In the genomic region with DNA sequence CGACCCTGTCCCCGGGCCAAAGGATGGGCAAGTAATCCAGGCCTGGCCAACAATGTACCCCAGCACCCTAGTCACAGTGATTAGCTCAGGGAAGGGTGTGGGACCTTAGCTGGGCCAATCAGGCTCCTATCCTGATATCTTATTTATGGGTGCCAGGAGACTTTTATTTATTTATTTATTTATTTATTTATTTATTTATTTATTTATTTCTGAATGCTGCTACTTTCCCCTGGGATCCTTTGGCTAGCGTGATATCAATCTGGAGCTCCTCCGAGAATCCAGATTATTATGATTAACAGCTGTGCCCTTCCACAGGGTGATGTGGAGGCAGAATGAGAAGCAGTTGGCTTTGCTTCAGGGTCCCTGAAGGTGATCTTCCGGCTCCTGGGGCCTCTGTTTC, we compare ENCODE assay signal across 28 cellular contexts. TPM values are rescaled to one million over a fixed set of nuclear protein-coding genes. Genes with fewer than 3 reads are reported as not detected.
A peak's percentile ranks its signal among the peaks of the same experiment; 100 is the strongest.
DNase-seq lines count a peak whose midpoint lies in the region; ATAC-seq, FAIRE-seq and TF ChIP-seq lines count a peak whose summit lies in the region.
"Had no signal": no experiment of that assay in that cellular context is flagged by ENCODE, and none has a peak within 500 bp of the region (broad histone marks: within the 10 kb centered on the region; RNA-seq: fewer than 3 reads in every experiment).

No MANE protein-coding gene starts in this region.

- H4K8ac ChIP-seq in mesenchymal stem cell (ENCODE audit: low read length) (no peak overlapping the region), trophoblast cell (ENCODE audit: low read depth, low read length) (no peak overlapping the region)

- H2AFZ ChIP-seq in astrocyte (ENCODE audit: low read depth, low read length) = no peak overlapping the region
- H2AFZ ChIP-seq in mesenchymal stem cell (ENCODE audit: low read depth, low read length) = no peak overlapping the region
- H2AFZ ChIP-seq in trophoblast cell (ENCODE audit: insufficient read depth, low read length, poor library complexity) = no peak overlapping the region

- H3K14ac ChIP-seq in mesenchymal stem cell (ENCODE audit: low read length in 2 of 2) (no peak overlapping the region), trophoblast cell (ENCODE audit: low read length) (no peak overlapping the region)

- no peak overlapping the region for H4K12ac ChIP-seq in trophoblast cell (ENCODE audit: low read depth, low read length)

- no peak for TF ChIP-seq RAD21 in A549 (conservative IDR thresholded peaks at IDR 0.05 in 1 of 2, IDR thresholded peaks at IDR 0.05 in 1 of 2)

- H3K36me3 Mint-ChIP-seq in astrocyte (ENCODE audit: low read depth, unreplicated experiment) = no peaks in the 10 kb centered on the region
- H3K36me3 Mint-ChIP-seq in stimulated activated memory B cell treated with anti-CD40 and anti-IgM and Interleukin-4, amounts not matched to agents 10 μg/mL and 1 μg/mL and 100 μg/mL, for 72 hours = no peaks in the 10 kb centered on the region
- H3K36me3 Mint-ChIP-seq: CD14-positive monocyte; CD4-positive, alpha-beta memory T cell; CD4-positive, CD25-positive, alpha-beta regulatory T cell; CD8-positive, alpha-beta memory T cell had no signal

- DNase-seq in A549 (ENCODE audit: low read depth in 1 of 2, low spot score in 1 of 2) (no peak), astrocyte (ENCODE audit: low read depth) (no peak), mesenchymal stem cell (no peak), trophoblast cell (no peak), heart left ventricle (no peak), DMS53 treated with DMSO at 0.1 percent for 48 hours (lab: John Stamatoyannopoulos, UW; ENCODE audit: unreplicated experiment) (no peak)
- no peak for DNase-seq in activated CD4-positive, alpha-beta T cell treated with anti-CD3 and anti-CD28 coated beads, Interleukin-2, amount 50 U/mL, for 4 hours
- DNase-seq: ACHN; BE2C; C1 segment of cervical spinal cord; CD4-positive, alpha-beta memory T cell; CD4-positive, CD25-positive, alpha-beta regulatory T cell; CD8-positive, alpha-beta memory T cell; COR-L47; DMS 273 treated with DMSO at 0.1 percent for 48 hours; DMS153; DMS53; DMS79 treated with DMSO at 0.1 percent for 48 hours; GF-D8 had no signal

- H3K4ac ChIP-seq in mesenchymal stem cell (ENCODE audit: low read depth in 1 of 2, low read length in 2 of 2) (no peak overlapping the region), trophoblast cell (ENCODE audit: low read depth, low read length) (no peak overlapping the region)

- H3K79me2 ChIP-seq in astrocyte (ENCODE audit: insufficient read depth, low read length) = no peaks in the 10 kb centered on the region
- no peaks in the 10 kb centered on the region for H3K79me2 ChIP-seq in trophoblast cell (ENCODE audit: control insufficient read depth, insufficient read depth, low read length, poor library complexity)

- no peak for ATAC-seq in A549
- ATAC-seq in stimulated activated memory B cell treated with anti-CD40 and anti-IgM and Interleukin-4, amounts not matched to agents 10 μg/mL and 1 μg/mL and 100 μg/mL, for 72 hours = no peak
- no peak for ATAC-seq in heart left ventricle
- ATAC-seq: GM12878 had no signal

- H3K4me1 Mint-ChIP-seq in astrocyte (ENCODE audit: low read depth, unreplicated experiment) = peaks cover 2% of the 10 kb centered on the region
- no peaks in the 10 kb centered on the region for H3K4me1 Mint-ChIP-seq in stimulated activated memory B cell treated with anti-CD40 and anti-IgM and Interleukin-4, amounts not matched to agents 10 μg/mL and 1 μg/mL and 100 μg/mL, for 72 hours
- H3K4me1 Mint-ChIP-seq: CD8-positive, alpha-beta memory T cell had no signal

- H3K27me3 Mint-ChIP-seq in astrocyte (ENCODE audit: low read depth, unreplicated experiment) = no peaks in the 10 kb centered on the region
- H3K27me3 Mint-ChIP-seq in stimulated activated memory B cell treated with anti-CD40 and anti-IgM and Interleukin-4, amounts not matched to agents 10 μg/mL and 1 μg/mL and 100 μg/mL, for 72 hours = no peaks in the 10 kb centered on the region
- H3K27me3 Mint-ChIP-seq: CD4-positive, alpha-beta memory T cell; CD8-positive, alpha-beta memory T cell had no signal

- WGBS in A549 (ENCODE audit: missing lambda C conversion rate) = 97% methylated on average over 5 of the region's 5 CpGs
- WGBS in mesenchymal stem cell = 97% methylated on average over 5 of the region's 5 CpGs
- WGBS in trophoblast cell (ENCODE audit: extremely low coverage, insufficient coverage, insufficient read length) = no CpG with 5 or more reads among the region's 5 CpGs
- 91 to 95% (median 94%) methylated on average over 5 of the region's 5 CpGs for WGBS in heart left ventricle, 4 donors

- 0 out of 3 replicates have a peak, but pooled peaks cover 3% of the 10 kb centered on the region for H3K9me3 ChIP-seq in A549
- H3K9me3 ChIP-seq in astrocyte (ENCODE audit: insufficient read depth, low read depth, low read length) = no peaks in the 10 kb centered on the region
- H3K9me3 ChIP-seq in mesenchymal stem cell (ENCODE audit: control insufficient read depth, low read length) = no peaks in the 10 kb centered on the region
- H3K9me3 ChIP-seq in trophoblast cell (ENCODE audit: insufficient read depth, low read depth, low read length) = no peaks in the 10 kb centered on the region
- H3K9me3 ChIP-seq in heart left ventricle = no peaks in the 10 kb centered on the region
- H3K9me3 ChIP-seq: BE2C, BLaER1 had no signal

- H3K23ac ChIP-seq in mesenchymal stem cell (ENCODE audit: low read length in 2 of 2) = no peak overlapping the region
- no peak overlapping the region for H3K23ac ChIP-seq in trophoblast cell (ENCODE audit: low read length)

- TF ChIP-seq CTCF in A549 (IDR thresholded peaks at IDR 0.05) (no peak), astrocyte (IDR thresholded peaks at IDR 0.05; ENCODE audit: insufficient read depth, low read depth, low read length) (no peak), heart left ventricle (IDR thresholded peaks at IDR 0.05) (no peak)

- H3K27ac ChIP-seq in A549 = no peak overlapping the region
- no peak overlapping the region for H3K27ac ChIP-seq in astrocyte (ENCODE audit: low read depth, low read length)
- H3K27ac ChIP-seq in mesenchymal stem cell (ENCODE audit: low read length, poor library complexity, severe bottlenecking) = no peak overlapping the region
- no peak overlapping the region for H3K27ac ChIP-seq in trophoblast cell (ENCODE audit: low read depth, low read length)
- no peak overlapping the region for H3K27ac ChIP-seq in heart left ventricle
- H3K27ac ChIP-seq: 22Rv1, BLaER1 had no signal

- H3K4me3 ChIP-seq in A549 (no peak overlapping the region), astrocyte (ENCODE audit: insufficient read depth, low read depth, low read length) (no peak overlapping the region), mesenchymal stem cell (ENCODE audit: insufficient read depth in 1 of 2, low read depth in 1 of 2, low read length in 2 of 2) (no peak overlapping the region), trophoblast cell (ENCODE audit: low read depth, low read length) (no peak overlapping the region), heart left ventricle (no peak overlapping the region)
- H3K4me3 ChIP-seq: BLaER1, GM12878 had no signal

- no peaks in the 10 kb centered on the region for H3K9me3 Mint-ChIP-seq in astrocyte (ENCODE audit: unreplicated experiment)
- H3K9me3 Mint-ChIP-seq in stimulated activated memory B cell treated with anti-CD40 and anti-IgM and Interleukin-4, amounts not matched to agents 10 μg/mL and 1 μg/mL and 100 μg/mL, for 72 hours = no peaks in the 10 kb centered on the region
- H3K9me3 Mint-ChIP-seq: CD14-positive monocyte; CD4-positive, alpha-beta memory T cell; CD8-positive, alpha-beta memory T cell had no signal

- CTCF ChIA-PET in A549 (lab: Yijun Ruan, JAX) = interaction anchor here (0.6 to 2.5 kb wide), 5 partner anchors 10 to 236 kb away, joined by 3 to 11 read pairs (median 5); no protein-coding TSS in a partner anchor

- H3K18ac ChIP-seq in mesenchymal stem cell (ENCODE audit: low read depth in 1 of 2, low read length in 2 of 2) (no peak overlapping the region), trophoblast cell (ENCODE audit: low read length) (no peak overlapping the region)

- H3K4me3 Mint-ChIP-seq in astrocyte (ENCODE audit: unreplicated experiment) = no peak overlapping the region
- H3K4me3 Mint-ChIP-seq in stimulated activated memory B cell treated with anti-CD40 and anti-IgM and Interleukin-4, amounts not matched to agents 10 μg/mL and 1 μg/mL and 100 μg/mL, for 72 hours = no peak overlapping the region
- H3K4me3 Mint-ChIP-seq: CD14-positive monocyte; CD4-positive, alpha-beta memory T cell; CD4-positive, CD25-positive, alpha-beta regulatory T cell; CD8-positive, alpha-beta memory T cell had no signal

- no peak overlapping the region for H2BK12ac ChIP-seq in mesenchymal stem cell (ENCODE audit: low read length in 2 of 2)
- H2BK12ac ChIP-seq in trophoblast cell (ENCODE audit: low read length) = peak overlapping the region; percentile 36

- no peaks in the 10 kb centered on the region for H4K20me1 ChIP-seq in astrocyte (ENCODE audit: insufficient read depth, low read length)
- H4K20me1 ChIP-seq: BLaER1 had no signal

- no peak for TF ChIP-seq EP300 in A549 (IDR thresholded peaks at IDR 0.05)

- H3K9ac ChIP-seq in astrocyte (ENCODE audit: low read length) (no peak overlapping the region), mesenchymal stem cell (ENCODE audit: low read length) (no peak overlapping the region), trophoblast cell (ENCODE audit: low read length) (no peak overlapping the region)
- H3K9ac ChIP-seq: BLaER1 had no signal

- intact Hi-C loops in heart left ventricle (cut with DNase I) = loop anchor here in 1 of 10 donors (5.0 kb wide), 1 partner anchor 60 kb away; no protein-coding TSS in a partner anchor

- H2BK5ac ChIP-seq in mesenchymal stem cell (ENCODE audit: low read depth, low read length, poor library complexity, severe bottlenecking) (no peak overlapping the region), trophoblast cell (ENCODE audit: low read depth, low read length, poor library complexity) (no peak overlapping the region)

- H2BK15ac ChIP-seq in mesenchymal stem cell (ENCODE audit: low read depth, poor library complexity, severe bottlenecking) = no peak overlapping the region

- H2AK5ac ChIP-seq in mesenchymal stem cell (ENCODE audit: low read length, severe bottlenecking) (peak overlapping the region; percentile 45), trophoblast cell (ENCODE audit: low read length) (no peak overlapping the region)

- H3K27me3 ChIP-seq in astrocyte (ENCODE audit: insufficient read depth, low read length) (no peaks in the 10 kb centered on the region), mesenchymal stem cell (ENCODE audit: control insufficient read depth in 1 of 2, insufficient read depth in 1 of 2, low read length in 2 of 2) (no peaks in the 10 kb centered on the region), trophoblast cell (ENCODE audit: insufficient read depth, low read length) (no peaks in the 10 kb centered on the region), heart left ventricle (no peaks in the 10 kb centered on the region)
- H3K27me3 ChIP-seq: BE2C, BLaER1 had no signal

- peaks cover 34% of the 10 kb centered on the region for H3K4me1 ChIP-seq in A549
- no peaks in the 10 kb centered on the region for H3K4me1 ChIP-seq in astrocyte (ENCODE audit: insufficient read depth, low read length)
- peaks cover 5% of the 10 kb centered on the region for H3K4me1 ChIP-seq in mesenchymal stem cell (ENCODE audit: control insufficient read depth, insufficient read depth, low read depth, low read length)
- no peaks in the 10 kb centered on the region for H3K4me1 ChIP-seq in trophoblast cell (ENCODE audit: control insufficient read depth in 1 of 2, insufficient read depth in 2 of 2, low read length in 2 of 2)
- H3K4me1 ChIP-seq in heart left ventricle = peaks cover 0 to 19% (median 3%) of the 10 kb centered on the region in 12 donors
- H3K4me1 ChIP-seq: BE2C, BLaER1 had no signal

- H3K36me3 ChIP-seq in astrocyte (ENCODE audit: insufficient read depth, low read length) (no peaks in the 10 kb centered on the region), mesenchymal stem cell (ENCODE audit: control insufficient read depth in 1 of 2, insufficient read depth in 2 of 2, low read depth in 1 of 2, low read length in 2 of 2) (no peaks in the 10 kb centered on the region), trophoblast cell (ENCODE audit: control insufficient read depth in 1 of 2, insufficient read depth in 2 of 2, low read length in 2 of 2) (no peaks in the 10 kb centered on the region), heart left ventricle (no peaks in the 10 kb centered on the region)
- H3K36me3 ChIP-seq: BE2C, BLaER1 had no signal

- H2BK120ac ChIP-seq in mesenchymal stem cell (ENCODE audit: low read depth, low read length) (no peak overlapping the region), trophoblast cell (ENCODE audit: insufficient read depth, low read length, poor library complexity) (no peak overlapping the region)

- H3K79me1 ChIP-seq in mesenchymal stem cell (replicated peaks; ENCODE audit: low read length, poor library complexity, severe bottlenecking) (no peaks in the 10 kb centered on the region), trophoblast cell (ENCODE audit: low read length) (no peaks in the 10 kb centered on the region)

- no peak overlapping the region for H3K4me2 ChIP-seq in A549
- H3K4me2 ChIP-seq in astrocyte (ENCODE audit: low read length) = no peak overlapping the region
- H3K4me2 ChIP-seq in mesenchymal stem cell (ENCODE audit: low read length, poor library complexity, severe bottlenecking) = no peak overlapping the region
- H3K4me2 ChIP-seq in trophoblast cell (ENCODE audit: low read length) = no peak overlapping the region
- H3K4me2 ChIP-seq: BLaER1 had no signal

- TF ChIP-seq POLR2A in A549 (IDR thresholded peaks at IDR 0.05; ENCODE audit: low read length) (no peak), heart left ventricle (IDR thresholded peaks at IDR 0.05) (no peak)

- peak overlapping the region; percentile 41 for H3K27ac Mint-ChIP-seq in astrocyte (ENCODE audit: unreplicated experiment)
- H3K27ac Mint-ChIP-seq in stimulated activated memory B cell treated with anti-CD40 and anti-IgM and Interleukin-4, amounts not matched to agents 10 μg/mL and 1 μg/mL and 100 μg/mL, for 72 hours = no peak overlapping the region
- H3K27ac Mint-ChIP-seq: CD14-positive monocyte; CD4-positive, CD25-positive, alpha-beta regulatory T cell had no signal

- POLR2A ChIA-PET in A549 (lab: Yijun Ruan, JAX) = no interaction called here

- H4K91ac ChIP-seq in mesenchymal stem cell (ENCODE audit: low read length) = no peak overlapping the region
- H4K91ac ChIP-seq in trophoblast cell (ENCODE audit: low read depth, low read length) = no peak overlapping the region

- FAIRE-seq in A549 (lab: Jason Lieb, UNC) = no peak
- no peak for FAIRE-seq in astrocyte (lab: Jason Lieb, UNC)
- FAIRE-seq: G401.6, GM12878, GM12892, GM18507, GM19239 had no signal

RNA-seq across cellular contexts. Expression of gene BHLHE40, which starts 32.2 kb away (rescaled TPM):
- 160 and 171 TPM in 2 replicates for polyA plus RNA-seq in A549 (2011; rRNA removed)
- 90.0 and 114 TPM in 2 replicates for polyA plus RNA-seq in A549 (2012; cell fraction: cytosol; rRNA removed)
- polyA plus RNA-seq in A549 (2012; cell fraction: nucleus; rRNA removed) = 210 and 265 TPM in 2 replicates
- 65.7 to 105 TPM (median 102 TPM) in 3 replicates for polyA plus RNA-seq in A549 (2017; fragmentation: RNase III; extraction: RNeasy Plus Mini Kit Qiagen cat#74134 plus additional on column Dnase treatment)
- 221 and 248 TPM in 2 replicates for polyA minus RNA-seq in A549 (2011; rRNA and poly(A)+ RNA removed)
- 156 and 185 TPM in 2 replicates for total RNA-seq in astrocyte
- 88.3 TPM for polyA plus RNA-seq in mesenchymal stem cell (2013, experiment 1 of 2)
- 79.7 TPM for polyA plus RNA-seq in mesenchymal stem cell (2013, experiment 2 of 2)
- polyA plus RNA-seq in trophoblast cell (2013) = 173 and 187 TPM in 2 replicates
- 100 to 1,000 TPM in 1 of 9 donors, 10 to 100 TPM in 7, 1 to 10 TPM in 1; 8.5 to 109 (median 37.4) TPM for total RNA-seq in heart left ventricle
- 10 to 100 TPM; 10.7 to 12.5 TPM for polyA plus RNA-seq in heart left ventricle
